19 cellular contexts compared by ENCODE assay signal in genomic region chr13:112842931-112843391, GRCh38.
DNase-seq lines count a peak whose midpoint lies in the region; ATAC-seq, FAIRE-seq and TF ChIP-seq lines count a peak whose summit lies in the region.
"Had no signal": no experiment of that assay in that cellular context is flagged by ENCODE, and none has a peak within 500 bp of the region (broad histone marks: within the 10 kb centered on the region; RNA-seq: fewer than 3 reads in every experiment).

No MANE protein-coding gene starts in this region.

- H3K36me3 ChIP-seq in HepG2 (replicated peaks in 1 of 2; ENCODE audit: control insufficient read depth in 1 of 2, insufficient read depth in 2 of 2, low read length in 2 of 2): peaks cover 34 to 69% of the 10 kb centered on the region in 2 experiments; a peak in 4 of 5 replicates
- H3K36me3 ChIP-seq in psoas muscle (ENCODE audit: insufficient read depth in 1 of 2, low read depth in 1 of 2): peaks cover 0 to 46% of the 10 kb centered on the region in 2 donors

- no peak overlapping the region for H3K27ac ChIP-seq in HepG2 (ENCODE audit: extremely low read length, insufficient read depth, low read length)
- peak overlapping the region; percentile 11 for H3K27ac ChIP-seq in psoas muscle

- POLR2A ChIA-PET in HepG2 (lab: Yijun Ruan, JAX): no interaction called here

- no TSS peak for BruUV-seq in HepG2 (replicated peaks; lab: Mats Ljungman, UMichigan)

- peaks cover 4% of the 10 kb centered on the region; the same call in 1 of the 2 replicates for H4K20me1 ChIP-seq in HepG2 (ENCODE audit: insufficient read depth, low read length)

- H3K79me2 ChIP-seq in HepG2 (ENCODE audit: insufficient read depth, low read length): no peaks in the 10 kb centered on the region

- H3K9me3 ChIP-seq in HepG2 (ENCODE audit: low read length) (no peaks in the 10 kb centered on the region; the same call in 1 of the 2 replicates), psoas muscle (peaks cover 4% of the 10 kb centered on the region)

- H3K27me3 ChIP-seq in HepG2 (ENCODE audit: control insufficient read depth in 1 of 2, insufficient read depth in 2 of 2, low read length in 2 of 2): no peaks in the 10 kb centered on the region
- H3K27me3 ChIP-seq in psoas muscle (ENCODE audit: insufficient read depth in 3 of 3, low read length in 2 of 3): no peaks in the 10 kb centered on the region

- TF ChIP-seq POLR2A in HepG2 (IDR thresholded peaks at IDR 0.05; ENCODE audit: insufficient read depth in 1 of 2, low read depth in 2 of 2, low read length in 2 of 2): no peak

- no peak overlapping the region for H3K4me3 Mint-ChIP-seq in stimulated activated naive CD8-positive, alpha-beta T cell treated with anti-CD3 and anti-CD28 coated beads, Interleukin-15, amount 100 ng/mL, for 72 hours
- H3K4me3 Mint-ChIP-seq: activated CD4-positive, alpha-beta T cell treated with anti-CD3 and anti-CD28 coated beads, Interleukin-2, amount 10 ng/mL, durations not matched to agents 7 days and 5 days; B cell; naive thymus-derived CD4-positive, alpha-beta T cell; stimulated activated naive B cell treated with anti-CD40 and anti-IgM and Interleukin-4, amounts not matched to agents 10 μg/mL and 1 μg/mL and 100 μg/mL, for 72 hours had no signal

- intact Hi-C loops in HepG2 (cut with micrococcal nuclease; ENCODE audit: unreplicated experiment) (no loop called here), psoas muscle (cut with DNase I) (no loop called here)

- no peak for TF ChIP-seq CTCF in HepG2 (CRISPR knock-in tag; IDR thresholded peaks at IDR 0.05)
- no peak for TF ChIP-seq CTCF in psoas muscle (IDR thresholded peaks at IDR 0.05)

- DNase-seq in stimulated activated naive CD8-positive, alpha-beta T cell treated with anti-CD3 and anti-CD28 coated beads, Interleukin-15, amount 100 ng/mL, for 72 hours: no peak
- DNase-seq in stimulated activated naive CD8-positive, alpha-beta T cell treated with anti-CD3 and anti-CD28 coated beads, Interleukin-15, Interleukin-2, amounts not matched to agents 100 U/mL and 50 U/mL, for 24 hours: no peak
- DNase-seq in HepG2 (ENCODE audit: low spot score): no peak
- peak in 1 of 2 donors; percentile 62 for DNase-seq in psoas muscle
- no peak for DNase-seq in DMS153 treated with DMSO at 0.1 percent for 48 hours (lab: John Stamatoyannopoulos, UW; ENCODE audit: unreplicated experiment)
- DNase-seq in NCI-H2107 (lab: John Stamatoyannopoulos, UW): no peak
- no peak for DNase-seq in NCI-H526 (lab: John Stamatoyannopoulos, UW)
- DNase-seq: activated CD4-positive, alpha-beta T cell treated with anti-CD3 and anti-CD28 coated beads, Interleukin-2, amount 10 ng/mL, durations not matched to agents 7 days and 5 days; activated CD8-positive, alpha-beta memory T cell treated with anti-CD3 and anti-CD28 coated beads, Interleukin-2, amount 50 U/mL, for 4 hours; activated effector memory CD4-positive, alpha-beta T cell treated with anti-CD3 and anti-CD28 coated beads, Interleukin-2, amount 50 U/mL, for 16 hours; Calu3; caudate nucleus; naive thymus-derived CD4-positive, alpha-beta T cell; NCI-H1105; SIG-M5; stimulated activated naive B cell treated with anti-CD40 and anti-IgM and Interleukin-4, amounts not matched to agents 10 μg/mL and 1 μg/mL and 100 μg/mL, for 72 hours had no signal

- no peak for TF ChIP-seq EP300 in HepG2 (IDR thresholded peaks at IDR 0.05; ENCODE audit: low read depth in 2 of 2, low read length in 2 of 2)
- no peak for TF ChIP-seq EP300 in HepG2 (CRISPR knock-in tag; IDR thresholded peaks at IDR 0.05; ENCODE audit: borderline replicate concordance)

- peak; percentile 52 for ATAC-seq in stimulated activated naive CD8-positive, alpha-beta T cell treated with anti-CD3 and anti-CD28 coated beads, Interleukin-15, amount 100 ng/mL, for 72 hours
- ATAC-seq in stimulated activated naive CD8-positive, alpha-beta T cell treated with anti-CD3 and anti-CD28 coated beads, Interleukin-15, Interleukin-2, amounts not matched to agents 100 U/mL and 50 U/mL, for 24 hours: no peak
- ATAC-seq in HepG2: peak; percentile 16; the same call in 2 of the 3 replicates
- ATAC-seq in psoas muscle: peak in 2 of 4 donors; percentile 8 to 30
- ATAC-seq in GM21390 (IDR thresholded peaks at IDR 0.05; ENCODE audit: unreplicated experiment): no peak
- ATAC-seq: naive thymus-derived CD4-positive, alpha-beta T cell; stimulated activated naive B cell treated with anti-CD40 and anti-IgM and Interleukin-4, amounts not matched to agents 10 μg/mL and 1 μg/mL and 100 μg/mL, for 72 hours had no signal

- in situ Hi-C loops in HepG2 (cut with HindIII; ENCODE audit: extremely low pct_ligation_motif_present, low pct_unique_long_range_greater_than_20kb): no loop called here

- no peak overlapping the region for H2AFZ ChIP-seq in HepG2 (ENCODE audit: low read length)

- no peaks in the 10 kb centered on the region for H3K9me3 Mint-ChIP-seq in stimulated activated naive CD8-positive, alpha-beta T cell treated with anti-CD3 and anti-CD28 coated beads, Interleukin-15, amount 100 ng/mL, for 72 hours
- H3K9me3 Mint-ChIP-seq: activated CD4-positive, alpha-beta T cell treated with anti-CD3 and anti-CD28 coated beads, Interleukin-2, amount 10 ng/mL, durations not matched to agents 7 days and 5 days; stimulated activated naive B cell treated with anti-CD40 and anti-IgM and Interleukin-4, amounts not matched to agents 10 μg/mL and 1 μg/mL and 100 μg/mL, for 72 hours had no signal

- no peaks in the 10 kb centered on the region for H3K27me3 Mint-ChIP-seq in stimulated activated naive CD8-positive, alpha-beta T cell treated with anti-CD3 and anti-CD28 coated beads, Interleukin-15, amount 100 ng/mL, for 72 hours
- H3K27me3 Mint-ChIP-seq: activated CD4-positive, alpha-beta T cell treated with anti-CD3 and anti-CD28 coated beads, Interleukin-2, amount 10 ng/mL, durations not matched to agents 7 days and 5 days; B cell; naive thymus-derived CD4-positive, alpha-beta T cell; stimulated activated naive B cell treated with anti-CD40 and anti-IgM and Interleukin-4, amounts not matched to agents 10 μg/mL and 1 μg/mL and 100 μg/mL, for 72 hours had no signal

- H3K4me3 ChIP-seq in HepG2 (replicated peaks in 1 of 3; ENCODE audit: insufficient read depth in 1 of 3, low read depth in 2 of 3, low read length in 3 of 3): no peak overlapping the region
- H3K4me3 ChIP-seq in psoas muscle: no peak overlapping the region

- CTCF ChIA-PET in HepG2 (lab: Yijun Ruan, JAX; ENCODE audit: low intra/inter-chr PET ratio, low total read pairs): no interaction called here

- no peak overlapping the region for H3K4me2 ChIP-seq in HepG2 (ENCODE audit: low read depth, low read length)

- WGBS in HepG2 (ENCODE audit: low lambda C conversion rate): 97% methylated on average over 31 of the region's 33 CpGs
- 89 to 94% (median 90%) methylated on average over 33 of the region's 33 CpGs for WGBS in psoas muscle, 3 donors

- no peak for FAIRE-seq in HepG2 (lab: Jason Lieb, UNC)
- FAIRE-seq: H54 had no signal

- H3K4me1 ChIP-seq in HepG2 (ENCODE audit: insufficient read depth, low read length): no peaks in the 10 kb centered on the region
- H3K4me1 ChIP-seq in psoas muscle: no peaks in the 10 kb centered on the region

- TF ChIP-seq RAD21 in HepG2 (CRISPR knock-in tag; IDR thresholded peaks at IDR 0.05): no peak

- H3K9ac ChIP-seq in HepG2 (ENCODE audit: insufficient read depth, low read depth, low read length): no peak overlapping the region

- no peak overlapping the region for H3K27ac Mint-ChIP-seq in stimulated activated naive CD8-positive, alpha-beta T cell treated with anti-CD3 and anti-CD28 coated beads, Interleukin-15, amount 100 ng/mL, for 72 hours
- H3K27ac Mint-ChIP-seq: activated CD4-positive, alpha-beta T cell treated with anti-CD3 and anti-CD28 coated beads, Interleukin-2, amount 10 ng/mL, durations not matched to agents 7 days and 5 days; B cell; stimulated activated naive B cell treated with anti-CD40 and anti-IgM and Interleukin-4, amounts not matched to agents 10 μg/mL and 1 μg/mL and 100 μg/mL, for 72 hours had no signal

- no peaks in the 10 kb centered on the region for H3K4me1 Mint-ChIP-seq in stimulated activated naive CD8-positive, alpha-beta T cell treated with anti-CD3 and anti-CD28 coated beads, Interleukin-15, amount 100 ng/mL, for 72 hours
- H3K4me1 Mint-ChIP-seq: B cell had no signal

TF ChIP-seq in HepG2, 621 proteins besides CTCF, POLR2A, EP300 and RAD21:
- TF ChIP-seq RBM22 (optimal IDR thresholded peaks at IDR 0.05; ENCODE audit: low read length): peak; percentile 10
- TF ChIP-seq ZNF234 (CRISPR knock-in tag; conservative IDR thresholded peaks at IDR 0.05): no peak
- TF ChIP-seq MBNL3 (CRISPR knock-in tag; conservative IDR thresholded peaks at IDR 0.05): no peak
- peak; percentile 62 for TF ChIP-seq AGO2 (optimal IDR thresholded peaks at IDR 0.05; ENCODE audit: low read depth, low read length)
- TF ChIP-seq, protein P1, sequence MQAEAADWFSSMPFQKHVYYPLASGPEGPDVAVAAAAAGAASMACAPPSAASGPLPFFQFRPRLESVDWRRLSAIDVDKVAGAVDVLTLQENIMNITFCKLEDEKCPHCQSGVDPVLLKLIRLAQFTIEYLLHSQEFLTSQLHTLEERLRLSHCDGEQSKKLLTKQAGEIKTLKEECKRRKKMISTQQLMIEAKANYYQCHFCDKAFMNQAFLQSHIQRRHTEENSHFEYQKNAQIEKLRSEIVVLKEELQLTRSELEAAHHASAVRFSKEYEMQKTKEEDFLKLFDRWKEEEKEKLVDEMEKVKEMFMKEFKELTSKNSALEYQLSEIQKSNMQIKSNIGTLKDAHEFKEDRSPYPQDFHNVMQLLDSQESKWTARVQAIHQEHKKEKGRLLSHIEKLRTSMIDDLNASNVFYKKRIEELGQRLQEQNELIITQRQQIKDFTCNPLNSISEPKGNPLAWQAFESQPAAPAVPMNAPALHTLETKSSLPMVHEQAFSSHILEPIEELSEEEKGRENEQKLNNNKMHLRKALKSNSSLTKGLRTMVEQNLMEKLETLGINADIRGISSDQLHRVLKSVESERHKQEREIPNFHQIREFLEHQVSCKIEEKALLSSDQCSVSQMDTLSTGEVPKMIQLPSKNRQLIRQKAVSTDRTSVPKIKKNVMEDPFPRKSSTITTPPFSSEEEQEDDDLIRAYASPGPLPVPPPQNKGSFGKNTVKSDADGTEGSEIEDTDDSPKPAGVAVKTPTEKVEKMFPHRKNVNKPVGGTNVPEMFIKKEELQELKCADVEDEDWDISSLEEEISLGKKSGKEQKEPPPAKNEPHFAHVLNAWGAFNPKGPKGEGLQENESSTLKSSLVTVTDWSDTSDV (CRISPR knock-in tag; IDR thresholded peaks at IDR 0.05): no peak

Comparison
In these comparisons a context has a peak if more than half of its experiments do, and no peak if none do; other contexts are left out.
1. ATAC-seq: peak in stimulated activated naive CD8-positive, alpha-beta T cell treated with anti-CD3 and anti-CD28 coated beads, Interleukin-15, amount 100 ng/mL, for 72 hours (single experiment) and HepG2 (single experiment); none in stimulated activated naive CD8-positive, alpha-beta T cell treated with anti-CD3 and anti-CD28 coated beads, Interleukin-15, Interleukin-2, amounts not matched to agents 100 U/mL and 50 U/mL, for 24 hours (single experiment) and GM21390 (single experiment).